ENCODE assay signal across 2 cellular contexts in genomic region chr12:23028158-23028802, GRCh38.
TF ChIP-seq lines count a peak whose summit lies in the region.

No MANE protein-coding gene starts in this region.

TF ChIP-seq in IMR-90, 13 proteins besides CTCF, POLR2A, EP300 and RAD21:
- TF ChIP-seq CHD1 (IDR thresholded peaks at IDR 0.05; ENCODE audit: low read depth, low read length) (no peak), MAFK (IDR thresholded peaks at IDR 0.05; ENCODE audit: low read depth, low read length) (no peak), NFE2L2 (IDR thresholded peaks at IDR 0.05; ENCODE audit: low read depth, low read length) (no peak), CEBPB (IDR thresholded peaks at IDR 0.05; ENCODE audit: low read depth, low read length) (no peak), MAZ (IDR thresholded peaks at IDR 0.05; ENCODE audit: borderline replicate concordance, low read depth, low read length) (no peak), SMC3 (IDR thresholded peaks at IDR 0.05; ENCODE audit: low read depth, low read length) (no peak), RFX5 (IDR thresholded peaks at IDR 0.05; ENCODE audit: low read depth, low read length) (no peak), FOS (IDR thresholded peaks at IDR 0.05; ENCODE audit: low read depth, low read length) (no peak), RCOR1 (IDR thresholded peaks at IDR 0.05; ENCODE audit: insufficient replicate concordance, low read length) (no peak), MXI1 (IDR thresholded peaks at IDR 0.05; ENCODE audit: borderline replicate concordance, low read depth, low read length) (no peak), BHLHE40 (IDR thresholded peaks at IDR 0.05; ENCODE audit: low read depth, low read length) (no peak)
- TF ChIP-seq, protein P1, sequence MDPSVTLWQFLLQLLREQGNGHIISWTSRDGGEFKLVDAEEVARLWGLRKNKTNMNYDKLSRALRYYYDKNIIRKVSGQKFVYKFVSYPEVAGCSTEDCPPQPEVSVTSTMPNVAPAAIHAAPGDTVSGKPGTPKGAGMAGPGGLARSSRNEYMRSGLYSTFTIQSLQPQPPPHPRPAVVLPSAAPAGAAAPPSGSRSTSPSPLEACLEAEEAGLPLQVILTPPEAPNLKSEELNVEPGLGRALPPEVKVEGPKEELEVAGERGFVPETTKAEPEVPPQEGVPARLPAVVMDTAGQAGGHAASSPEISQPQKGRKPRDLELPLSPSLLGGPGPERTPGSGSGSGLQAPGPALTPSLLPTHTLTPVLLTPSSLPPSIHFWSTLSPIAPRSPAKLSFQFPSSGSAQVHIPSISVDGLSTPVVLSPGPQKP (IDR thresholded peaks at IDR 0.05; ENCODE audit: borderline replicate concordance, low read depth, low read length), result no peak
- TF ChIP-seq, protein P2, sequence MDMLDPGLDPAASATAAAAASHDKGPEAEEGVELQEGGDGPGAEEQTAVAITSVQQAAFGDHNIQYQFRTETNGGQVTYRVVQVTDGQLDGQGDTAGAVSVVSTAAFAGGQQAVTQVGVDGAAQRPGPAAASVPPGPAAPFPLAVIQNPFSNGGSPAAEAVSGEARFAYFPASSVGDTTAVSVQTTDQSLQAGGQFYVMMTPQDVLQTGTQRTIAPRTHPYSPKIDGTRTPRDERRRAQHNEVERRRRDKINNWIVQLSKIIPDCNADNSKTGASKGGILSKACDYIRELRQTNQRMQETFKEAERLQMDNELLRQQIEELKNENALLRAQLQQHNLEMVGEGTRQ (IDR thresholded peaks at IDR 0.05; ENCODE audit: low read depth, low read length), result no peak

TF ChIP-seq in H1, 55 proteins besides CTCF, POLR2A, EP300 and RAD21:
- no peak for TF ChIP-seq FOSL1 (IDR thresholded peaks at IDR 0.05; ENCODE audit: insufficient read depth, low read depth, low read length)
- no peak for TF ChIP-seq SIX5 (IDR thresholded peaks at IDR 0.05; ENCODE audit: low read depth, low read length)
- no peak for TF ChIP-seq KDM5A (IDR thresholded peaks at IDR 0.05; ENCODE audit: low read length)
- TF ChIP-seq RNF2 (IDR thresholded peaks at IDR 0.05; ENCODE audit: borderline replicate concordance, low read depth, low read length, missing control alignments, poor library complexity, severe bottlenecking), result no peak
- no peak for TF ChIP-seq PHF8 (conservative IDR thresholded peaks at IDR 0.05; ENCODE audit: low read depth, low read length)
- TF ChIP-seq CREB1 (IDR thresholded peaks at IDR 0.05), result no peak
- no peak for TF ChIP-seq E2F6 (IDR thresholded peaks at IDR 0.05)
- TF ChIP-seq BCL11A (IDR thresholded peaks at IDR 0.05; ENCODE audit: low read depth in 2 of 2, low read length in 2 of 2), result no peak
- TF ChIP-seq POLR2AphosphoS5 (IDR thresholded peaks at IDR 0.05; ENCODE audit: low read depth, low read length), result no peak
TF ChIP-seq in H1: peak in this region for 0.
